In the genomic region with DNA sequence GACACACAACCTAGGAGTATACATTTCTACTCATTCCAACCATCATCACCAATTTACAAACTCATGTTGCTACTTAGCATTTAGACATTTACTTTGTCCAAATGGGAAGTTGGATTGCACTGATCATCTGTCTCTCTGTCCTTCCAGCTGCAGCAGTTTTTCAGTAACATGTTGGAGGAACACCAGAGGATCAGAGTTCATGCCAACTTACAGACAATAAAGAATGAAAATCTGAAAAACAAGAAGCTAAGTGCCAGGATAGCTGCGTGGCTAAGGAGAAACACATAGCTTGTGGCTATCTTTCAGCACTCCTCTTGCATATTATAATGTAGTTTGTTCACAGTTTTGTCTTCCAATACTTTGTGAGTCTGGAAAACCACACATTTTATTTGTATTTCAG, we compare ENCODE assay signal across 24 cellular contexts. TPM values are rescaled to one million over a fixed set of nuclear protein-coding genes. Genes with fewer than 3 reads are reported as not detected.
"Had no signal": no experiment of that assay in that cellular context is flagged by ENCODE, and none has a peak within 500 bp of the region (broad histone marks: within the 10 kb centered on the region; RNA-seq: fewer than 3 reads in every experiment).

No MANE protein-coding gene starts in this region.

- H3K4me3 ChIP-seq: esophagus muscularis mucosa, heart left ventricle, neural progenitor cell, ovary, prostate gland, right lobe of liver had no signal

- H3K27ac ChIP-seq: epithelial cell of prostate, esophagus muscularis mucosa, foreskin keratinocyte, heart left ventricle, neural progenitor cell, ovary, prostate gland, right lobe of liver had no signal

- DNase-seq: cortex of kidney; effector memory CD8-positive, alpha-beta T cell; foreskin keratinocyte; heart left ventricle; kidney glomerular epithelial cell; mammary epithelial cell; ovary; retina; right lobe of liver; stimulated activated CD4-positive, alpha-beta T cell treated with anti-CD3 and anti-CD28 coated beads, Interleukin-4, amount 100 ng/mL, for 1 hour; stimulated activated CD8-positive, alpha-beta memory T cell treated with anti-CD3 and anti-CD28 coated beads, Interleukin-4, amount 100 ng/mL, for 48 hours; stimulated activated naive CD8-positive, alpha-beta T cell treated with anti-CD3 and anti-CD28 coated beads, Interleukin-15, Interleukin-2, amounts not matched to agents 100 U/mL and 50 U/mL, for 24 hours; trophoblast cell had no signal

- H3K27me3 ChIP-seq: esophagus muscularis mucosa, heart left ventricle, neural progenitor cell, ovary, right lobe of liver had no signal

RNA-seq across cellular contexts. Expression of a gene that starts 6.4 kb away (rescaled TPM):
- total RNA-seq: cardiac septum; chondrocyte; esophagus muscularis mucosa; foreskin keratinocyte; glomerular endothelial cell; heart left ventricle; left lobe of liver; lower leg skin; mammary epithelial cell; natural killer cell treated with Interleukin-12 subunit alpha and Interleukin-12 subunit beta and Interleukin-15 and Interleukin-18, amount 100 ng/mL, for 72 hours; ovary; prostate gland; right lobe of liver; urinary bladder had no signal
